29 cellular contexts compared by ENCODE assay signal in the genomic region with DNA sequence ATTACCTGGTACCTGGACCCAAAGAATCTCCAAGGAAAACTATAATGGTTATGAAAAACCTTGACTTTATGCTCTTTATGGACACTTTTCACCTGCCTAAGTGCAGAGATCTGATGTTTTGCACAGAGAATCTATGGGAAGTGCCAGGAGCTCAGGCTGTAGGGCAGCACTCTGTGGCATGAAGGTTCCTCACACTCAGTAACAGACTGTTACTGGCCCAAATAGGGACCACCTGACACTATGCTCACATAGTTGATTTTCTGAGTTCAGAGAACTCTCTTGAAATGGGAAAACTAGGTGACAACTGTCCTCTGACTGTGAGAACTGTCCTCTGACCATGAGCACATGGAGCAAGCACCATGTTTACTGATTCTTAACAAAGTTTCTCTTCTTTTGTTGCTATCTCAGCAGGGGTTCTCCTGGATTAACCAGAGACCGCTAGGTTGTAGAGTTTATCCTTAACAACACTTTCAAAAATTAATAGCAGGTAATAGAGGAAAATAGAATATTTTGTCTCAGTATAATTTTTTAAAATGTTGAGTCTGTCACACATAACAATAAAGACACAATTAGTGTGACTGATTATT.
"Had no signal": no experiment of that assay in that cellular context is flagged by ENCODE, and none has a peak within 500 bp of the region (broad histone marks: within the 10 kb centered on the region; RNA-seq: fewer than 3 reads in every experiment).

No MANE protein-coding gene starts in this region.

- ATAC-seq: foreskin keratinocyte; gastroesophageal sphincter; left lobe of liver; naive thymus-derived CD8-positive, alpha-beta T cell; psoas muscle; right cardiac atrium; stimulated activated naive B cell treated with anti-CD40 and anti-IgM and Interleukin-4, amounts not matched to agents 10 μg/mL and 1 μg/mL and 100 μg/mL, for 72 hours had no signal

- FAIRE-seq: endothelial cell of umbilical vein, kidney, small intestine, urothelium cell line had no signal

- H3K4me1 ChIP-seq: colonic mucosa, foreskin keratinocyte, psoas muscle, tibial nerve had no signal

- H3K9me3 Mint-ChIP-seq: dendritic cell treated with granulocyte-macrophage colony-stimulating factor and Interleukin-4, amounts not matched to agents 40 ng/mL and 50 ng/mL, for 4 days; naive thymus-derived CD8-positive, alpha-beta T cell; stimulated activated naive CD8-positive, alpha-beta T cell treated with anti-CD3 and anti-CD28 coated beads, Interleukin-15, Interleukin-2, amounts not matched to agents 100 ng/mL and 50 ng/mL, for 24 hours had no signal

- H3K36me3 ChIP-seq: colonic mucosa, esophagus muscularis mucosa, gastroesophageal sphincter, heart left ventricle, ovary, thoracic aorta, tibial nerve, upper lobe of left lung had no signal

- H3K4me2 ChIP-seq: hepatocyte had no signal

- H3K4me3 Mint-ChIP-seq: dendritic cell treated with granulocyte-macrophage colony-stimulating factor and Interleukin-4, amounts not matched to agents 40 ng/mL and 50 ng/mL, for 4 days; naive thymus-derived CD8-positive, alpha-beta T cell; nephron progenitor cell; stimulated activated naive B cell treated with anti-CD40 and anti-IgM and Interleukin-4, amounts not matched to agents 10 μg/mL and 1 μg/mL and 100 μg/mL, for 72 hours; stimulated activated naive CD8-positive, alpha-beta T cell treated with anti-CD3 and anti-CD28 coated beads, Interleukin-15, Interleukin-2, amounts not matched to agents 100 ng/mL and 50 ng/mL, for 24 hours had no signal

- H3K27ac ChIP-seq: colonic mucosa, esophagus muscularis mucosa, foreskin keratinocyte, gastroesophageal sphincter, heart left ventricle, hepatocyte, ovary, psoas muscle, thoracic aorta, tibial nerve, upper lobe of left lung had no signal

- H3K27me3 ChIP-seq: colonic mucosa, esophagus muscularis mucosa, foreskin keratinocyte, gastroesophageal sphincter, heart left ventricle, hepatocyte, ovary, tibial nerve, upper lobe of left lung had no signal

- H3K4me1 Mint-ChIP-seq: naive thymus-derived CD8-positive, alpha-beta T cell; stimulated activated naive B cell treated with anti-CD40 and anti-IgM and Interleukin-4, amounts not matched to agents 10 μg/mL and 1 μg/mL and 100 μg/mL, for 72 hours had no signal

- H3K36me3 Mint-ChIP-seq: naive thymus-derived CD8-positive, alpha-beta T cell; stimulated activated naive B cell treated with anti-CD40 and anti-IgM and Interleukin-4, amounts not matched to agents 10 μg/mL and 1 μg/mL and 100 μg/mL, for 72 hours had no signal

- H3K4me3 ChIP-seq: colonic mucosa, esophagus muscularis mucosa, gastroesophageal sphincter, heart left ventricle, hepatocyte, ovary, psoas muscle, thoracic aorta, tibial nerve, upper lobe of left lung had no signal

- DNase-seq: colonic mucosa; effector CD8-positive, alpha-beta T cell; foreskin keratinocyte; heart left ventricle; kidney; mesenchymal stem cell; midbrain; naive thymus-derived CD8-positive, alpha-beta T cell; nephron progenitor cell; occipital lobe; ovary; posterior cingulate gyrus; psoas muscle; right cardiac atrium; small intestine; stimulated activated CD4-positive, alpha-beta T cell treated with anti-CD3 and anti-CD28 coated beads, Interleukin-15, amount 100 ng/mL, for 24 hours; stimulated activated CD4-positive, alpha-beta T cell treated with anti-CD3 and anti-CD28 coated beads, Interleukin-2, amount 100 ng/mL, for 48 hours; stimulated activated naive B cell treated with anti-CD40 and anti-IgM and Interleukin-4, amounts not matched to agents 10 μg/mL and 1 μg/mL and 100 μg/mL, for 72 hours; upper lobe of left lung had no signal

- H2AFZ ChIP-seq: hepatocyte had no signal

- H3K27ac Mint-ChIP-seq: dendritic cell treated with granulocyte-macrophage colony-stimulating factor and Interleukin-4, amounts not matched to agents 40 ng/mL and 50 ng/mL, for 4 days; naive thymus-derived CD8-positive, alpha-beta T cell; nephron progenitor cell; stimulated activated naive B cell treated with anti-CD40 and anti-IgM and Interleukin-4, amounts not matched to agents 10 μg/mL and 1 μg/mL and 100 μg/mL, for 72 hours; stimulated activated naive CD8-positive, alpha-beta T cell treated with anti-CD3 and anti-CD28 coated beads, Interleukin-15, Interleukin-2, amounts not matched to agents 100 ng/mL and 50 ng/mL, for 24 hours had no signal

- H3K9me3 ChIP-seq: colonic mucosa, esophagus muscularis mucosa, gastroesophageal sphincter, ovary, psoas muscle, thoracic aorta, tibial nerve, upper lobe of left lung had no signal
